ENCODE assay signal across 9 cellular contexts in genomic region chr6:127971945-127972391, GRCh38.
DNase-seq lines count a peak whose midpoint lies in the region; ATAC-seq, FAIRE-seq and TF ChIP-seq lines count a peak whose summit lies in the region.
"Had no signal": no experiment of that assay in that cellular context is flagged by ENCODE, and none has a peak within 500 bp of the region (broad histone marks: within the 10 kb centered on the region; RNA-seq: fewer than 3 reads in every experiment).

No MANE protein-coding gene starts in this region.

- H3K27ac Mint-ChIP-seq in T-cell: peak overlapping the region; percentile 95 to 98
- H3K27ac Mint-ChIP-seq: stimulated activated memory B cell treated with anti-CD40 and anti-IgM and Interleukin-4, amounts not matched to agents 10 μg/mL and 1 μg/mL and 100 μg/mL, for 72 hours had no signal

- no TSS peak for BruUV-seq in GM12878 (replicated peaks; lab: Mats Ljungman, UMichigan)

- H3K9me3 Mint-ChIP-seq in T-cell: no peaks in the 10 kb centered on the region
- H3K9me3 Mint-ChIP-seq: stimulated activated memory B cell treated with anti-CD40 and anti-IgM and Interleukin-4, amounts not matched to agents 10 μg/mL and 1 μg/mL and 100 μg/mL, for 72 hours had no signal

- CTCF ChIA-PET in T-cell (lab: Charles Lee): interaction anchor here (0.5 to 5.7 kb wide), 14 partner anchors 22 to 1796 kb away, joined by 3 to 45 read pairs (median 3); partner anchors contain the start of gene THEMIS (in 1 of the 2)
- CTCF ChIA-PET in GM12878 (lab: Yijun Ruan, JAX): interaction anchor here (1.1 to 2.7 kb wide), 2 partner anchors 117 to 356 kb away, joined by 3 to 12 read pairs; no protein-coding TSS in a partner anchor

- H3K27me3 ChIP-seq in GM12878 (replicated peaks in 1 of 2; ENCODE audit: control insufficient read depth in 2 of 2, insufficient read depth in 2 of 2, low read length in 1 of 2): no peaks in the 10 kb centered on the region

- peaks cover 69 to 75% (median 74%) of the 10 kb centered on the region in 3 donors for H3K4me1 Mint-ChIP-seq in T-cell
- H3K4me1 Mint-ChIP-seq: stimulated activated memory B cell treated with anti-CD40 and anti-IgM and Interleukin-4, amounts not matched to agents 10 μg/mL and 1 μg/mL and 100 μg/mL, for 72 hours had no signal

- H3K4me1 ChIP-seq in GM12878 (ENCODE audit: control insufficient read depth, insufficient read depth, low read length): no peaks in the 10 kb centered on the region

- H2AFZ ChIP-seq in GM12878 (ENCODE audit: control insufficient read depth, low read depth, low read length): no peak overlapping the region

- SMC1A ChIA-PET in GM12878 (lab: Charles Lee; ENCODE audit: uncharacterized antibody, unreplicated experiment): interaction anchor here (1.1 kb wide), 1 partner anchor 117 kb away, joined by 5 read pairs; no protein-coding TSS in a partner anchor

- H3K4me3 Mint-ChIP-seq in T-cell: peak overlapping the region; percentile 81 to 82 (median 81)
- H3K4me3 Mint-ChIP-seq: stimulated activated memory B cell treated with anti-CD40 and anti-IgM and Interleukin-4, amounts not matched to agents 10 μg/mL and 1 μg/mL and 100 μg/mL, for 72 hours had no signal

- ATAC-seq in T-cell (replicated peaks in 1 of 4) (peak; percentile 86 to 90 (median 88)), GM12878 (peak; percentile 78), HG02970 (IDR thresholded peaks at IDR 0.05; ENCODE audit: low FRiP score, unreplicated experiment) (no peak)
- ATAC-seq: stimulated activated memory B cell treated with anti-CD40 and anti-IgM and Interleukin-4, amounts not matched to agents 10 μg/mL and 1 μg/mL and 100 μg/mL, for 72 hours had no signal

- no peak for DNase-seq in GM19239 (ENCODE audit: insufficient read length, low spot score)
- DNase-seq in T-cell: peak; percentile 21 to 73 (median 48)
- DNase-seq in GM12878 (ENCODE audit: low read depth, low spot score): no peak
- peak; percentile 10 to 35 (median 20) for DNase-seq in stimulated activated CD4-positive, alpha-beta T cell treated with anti-CD3 and anti-CD28 coated beads, Interleukin-12 subunit alpha, Interleukin-12 subunit beta, amount 100 ng/mL, for 48 hours (ENCODE audit: low read depth in 2 of 3, low spot score in 1 of 3)
- no peak for DNase-seq in foreskin melanocyte
- DNase-seq in NCI-H748 (lab: John Stamatoyannopoulos, UW; ENCODE audit: unreplicated experiment): no peak
- no peak for DNase-seq in middle frontal gyrus (ENCODE audit: extremely low spot score, low spot score)

- no peaks in the 10 kb centered on the region for H3K79me2 ChIP-seq in GM12878 (ENCODE audit: control insufficient read depth, insufficient read depth, low read length)

- in situ Hi-C loops in GM12878 (cut with MboI): no loop called here

- intact Hi-C loops in GM12878 (cut with micrococcal nuclease; ENCODE audit: unreplicated experiment): no loop called here

- TF ChIP-seq EP300 in GM12878 (IDR thresholded peaks at IDR 0.05; ENCODE audit: borderline replicate concordance in 1 of 2, control insufficient read depth in 1 of 2, low read depth in 2 of 2, low read length in 2 of 2): no peak

- no peaks in the 10 kb centered on the region for H3K27me3 Mint-ChIP-seq in T-cell
- H3K27me3 Mint-ChIP-seq: stimulated activated memory B cell treated with anti-CD40 and anti-IgM and Interleukin-4, amounts not matched to agents 10 μg/mL and 1 μg/mL and 100 μg/mL, for 72 hours had no signal

- H3K36me3 Mint-ChIP-seq in T-cell: peaks cover 2% of the 10 kb centered on the region
- H3K36me3 Mint-ChIP-seq: stimulated activated memory B cell treated with anti-CD40 and anti-IgM and Interleukin-4, amounts not matched to agents 10 μg/mL and 1 μg/mL and 100 μg/mL, for 72 hours had no signal

- no peak for TF ChIP-seq CTCF in GM12878 (IDR thresholded peaks at IDR 0.05 in 2 of 3, conservative IDR thresholded peaks at IDR 0.05 in 1 of 3; ENCODE audit: control insufficient read depth in 2 of 3, extremely low read depth in 1 of 3, insufficient read depth in 1 of 3, low read depth in 3 of 3, low read length in 3 of 3)

- H4K20me1 ChIP-seq in GM12878 (ENCODE audit: control insufficient read depth, insufficient read depth): no peaks in the 10 kb centered on the region

- H3K4me2 ChIP-seq in GM12878 (ENCODE audit: control insufficient read depth, insufficient read depth): no peak overlapping the region

- RAD21 ChIA-PET in GM12878 (lab: Charles Lee; ENCODE audit: unreplicated experiment): no interaction called here

- H3K36me3 ChIP-seq in GM12878 (ENCODE audit: control insufficient read depth in 2 of 2, insufficient read depth in 2 of 2, low read length in 1 of 2): no peaks in the 10 kb centered on the region

- no peak for TF ChIP-seq POLR2A in GM12878 (IDR thresholded peaks at IDR 0.05; ENCODE audit: low read depth, low read length)

- no peak overlapping the region for H3K27ac ChIP-seq in GM12878 (ENCODE audit: control insufficient read depth, insufficient read depth)

- TF ChIP-seq RAD21 in GM12878 (IDR thresholded peaks at IDR 0.05; ENCODE audit: insufficient read depth, low read depth, low read length): no peak

- POLR2A ChIA-PET in T-cell (lab: Charles Lee): interaction anchor here (0.5 to 1.2 kb wide), 4 partner anchors 29 to 112 kb away, joined by 3 to 8 read pairs (median 4); no protein-coding TSS in a partner anchor
- POLR2A ChIA-PET in GM12878 (lab: Charles Lee): no interaction called here

- 19% methylated on average over 4 of the region's 4 CpGs for WGBS in GM12878 (ENCODE audit: insufficient coverage, insufficient replicate concordance, low lambda C conversion rate, missing lambda C conversion rate)

- H3K9ac ChIP-seq in GM12878 (ENCODE audit: control insufficient read depth, insufficient read depth, low read length): no peak overlapping the region

- FAIRE-seq in GM19239 (lab: Jason Lieb, UNC) (peak; percentile 71), GM12878 (lab: Jason Lieb, UNC) (no peak)

- no peaks in the 10 kb centered on the region for H3K9me3 ChIP-seq in GM12878 (replicated peaks; ENCODE audit: control insufficient read depth, insufficient read depth, low read length)

- H3K4me3 ChIP-seq in GM12878: no peak overlapping the region

TF ChIP-seq in GM12878, 131 proteins besides CTCF, POLR2A, EP300 and RAD21:
- no peak for TF ChIP-seq ZBTB33 (IDR thresholded peaks at IDR 0.05)
- no peak for TF ChIP-seq NR2C1 (IDR thresholded peaks at IDR 0.05)
- TF ChIP-seq BRCA1 (IDR thresholded peaks at IDR 0.05; ENCODE audit: low read depth, low read length): no peak
- no peak for TF ChIP-seq RELA (IDR thresholded peaks at IDR 0.05; ENCODE audit: borderline replicate concordance, partially characterized antibody)
- TF ChIP-seq SIX5 (IDR thresholded peaks at IDR 0.05; ENCODE audit: low read depth, low read length, severe bottlenecking): no peak
- TF ChIP-seq CBX5 (IDR thresholded peaks at IDR 0.05; ENCODE audit: low read depth): no peak
- no peak for TF ChIP-seq ASH2L (IDR thresholded peaks at IDR 0.05; ENCODE audit: borderline replicate concordance, low read depth)
- TF ChIP-seq, protein P1, sequence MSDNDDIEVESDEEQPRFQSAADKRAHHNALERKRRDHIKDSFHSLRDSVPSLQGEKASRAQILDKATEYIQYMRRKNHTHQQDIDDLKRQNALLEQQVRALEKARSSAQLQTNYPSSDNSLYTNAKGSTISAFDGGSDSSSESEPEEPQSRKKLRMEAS (IDR thresholded peaks at IDR 0.05; ENCODE audit: low read depth, low read length): no peak
- no peak for TF ChIP-seq SMAD5 (IDR thresholded peaks at IDR 0.05; ENCODE audit: low read depth)
- no peak for TF ChIP-seq BHLHE40 (IDR thresholded peaks at IDR 0.05; ENCODE audit: borderline replicate concordance in 1 of 2, low read depth in 2 of 2, low read length in 1 of 2)
- TF ChIP-seq SREBF2 (IDR thresholded peaks at IDR 0.05; ENCODE audit: low read length): no peak
- TF ChIP-seq MYC (IDR thresholded peaks at IDR 0.05; ENCODE audit: insufficient read depth, insufficient read length, insufficient replicate concordance, low read length, severe bottlenecking): no peak
- no peak for TF ChIP-seq NFYA (IDR thresholded peaks at IDR 0.05; ENCODE audit: borderline replicate concordance, low read depth, low read length)
- TF ChIP-seq KDM1A (IDR thresholded peaks at IDR 0.05; ENCODE audit: borderline replicate concordance): no peak
- no peak for TF ChIP-seq CBX3 (IDR thresholded peaks at IDR 0.05; ENCODE audit: borderline replicate concordance, low read depth)
- no peak for TF ChIP-seq EGR1 (IDR thresholded peaks at IDR 0.05; ENCODE audit: borderline replicate concordance in 1 of 2, low read depth in 2 of 2, low read length in 2 of 2)
- TF ChIP-seq CBFB (IDR thresholded peaks at IDR 0.05; ENCODE audit: low read depth): no peak
- no peak for TF ChIP-seq HDGF (IDR thresholded peaks at IDR 0.05)
TF ChIP-seq in GM12878: peak in this region for 0.

Comparison
In these comparisons a context has a peak if more than half of its experiments do, and no peak if none do; other contexts are left out.
1. DNase-seq: peak in T-cell (34 of 34) and stimulated activated CD4-positive, alpha-beta T cell treated with anti-CD3 and anti-CD28 coated beads, Interleukin-12 subunit alpha, Interleukin-12 subunit beta, amount 100 ng/mL, for 48 hours (3 of 3); none in GM19239 (single experiment), GM12878 (single experiment), foreskin melanocyte (single experiment), NCI-H748 (single experiment) and middle frontal gyrus (single experiment).